Comparison of ENCODE assay signal across 18 cellular contexts in the genomic region with DNA sequence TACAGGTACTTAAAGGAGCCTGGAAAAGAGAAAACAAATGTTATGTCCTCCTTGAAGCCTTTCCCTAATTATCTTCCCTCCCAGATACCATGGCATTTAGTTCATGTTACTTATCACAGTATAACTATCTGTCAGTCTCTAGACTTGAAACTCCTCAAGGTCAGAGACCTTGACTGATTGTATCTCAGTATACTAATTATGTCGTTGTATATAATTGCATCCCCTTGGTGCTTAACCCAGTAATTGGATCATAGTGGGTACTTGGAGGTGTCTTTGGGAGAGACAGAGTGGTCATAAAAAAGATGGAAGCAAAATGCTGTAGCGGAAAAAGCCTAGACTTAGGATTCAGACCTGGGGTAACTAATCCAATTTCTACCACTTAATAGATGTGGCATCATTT.
"Had no signal": no experiment of that assay in that cellular context is flagged by ENCODE, and none has a peak within 500 bp of the region (broad histone marks: within the 10 kb centered on the region; RNA-seq: fewer than 3 reads in every experiment).

No MANE protein-coding gene starts in this region.

- DNase-seq: KBM-7; MV-4-11; NCI-H1048; NCI-H1105; NCI-H1436 treated with DMSO at 0.1 percent for 48 hours; NCI-H1694; NCI-H187 treated with DMSO at 0.1 percent for 48 hours; NCI-H2029 treated with DMSO at 0.1 percent for 48 hours; NCI-H2171; NCI-H524; NCI-H526 treated with DMSO at 0.1 percent for 48 hours; NCI-H774; NK-92 treated with Interleukin-12 subunit alpha and Interleukin-12 subunit beta, amount 100 ng/mL, for 24 hours; PC-3; SHP77; T-helper 2 cell had no signal

- ATAC-seq: Panc1, PC-3, SK-N-SH treated with all-trans-retinoic acid at 6 μM for 48 hours had no signal
